Comparison of ENCODE assay signal across 8 cellular contexts in genomic region chr12:109880049-109880931, GRCh38. TPM values are rescaled to one million over a fixed set of nuclear protein-coding genes. Genes with fewer than 3 reads are reported as not detected.
DNase-seq lines count a peak whose midpoint lies in the region; ATAC-seq and TF ChIP-seq lines count a peak whose summit lies in the region.

TSS of gene GLTP (minus strand) at chr12:109880541. CDS start at chr12:109880374, 167 bp downstream.

- no peak within 1 kb of the TSS for H3K4me3 ChIP-seq in KMS-11 (IDR thresholded peaks at IDR 0.05; ENCODE audit: insufficient read depth, low read depth, low read length)
- peak within 1 kb of the TSS; percentile 67 for H3K4me3 ChIP-seq in fibroblast of pulmonary artery (replicated peaks; ENCODE audit: low read depth, low read length)

- peak within 1 kb of the TSS; percentile 59 for H2AFZ ChIP-seq in KMS-11 (ENCODE audit: low read depth)

- peak; percentile 82 for DNase-seq in DMS79 treated with DMSO at 0.1 percent for 48 hours (lab: John Stamatoyannopoulos, UW)
- peak; percentile 94 for DNase-seq in RPMI8226
- DNase-seq in activated T-helper 2 cell treated with anti-CD3 and anti-CD28 coated beads, Interferon-gamma antibody, Interleukin-2, Interleukin-4, amounts not matched to agents 10 μg/mL and 5 μg/mL and 100 μg/mL, durations not matched to agents 14 hours and 24 hours and 36 hours (ENCODE audit: low spot score), result peak; percentile 90
- peak; percentile 70 for DNase-seq in fibroblast of pulmonary artery (ENCODE audit: low read depth)

- H3K4me2 ChIP-seq in KMS-11, result peak within 1 kb of the TSS; percentile 97

- no peaks in the 10 kb centered on the region for H3K36me3 Mint-ChIP-seq in activated T-helper 2 cell treated with anti-CD3 and anti-CD28 coated beads, Interferon-gamma antibody, Interleukin-2, Interleukin-4, amounts not matched to agents 10 μg/mL and 5 μg/mL and 100 μg/mL, durations not matched to agents 14 hours and 24 hours and 36 hours (ENCODE audit: low read depth)
- no peaks in the 10 kb centered on the region for H3K36me3 Mint-ChIP-seq in nephron (ENCODE audit: low read depth)
- no peaks in the 10 kb centered on the region for H3K36me3 Mint-ChIP-seq in stimulated activated naive CD8-positive, alpha-beta T cell treated with anti-CD3 and anti-CD28 coated beads, Interleukin-15, Interleukin-2, amounts not matched to agents 100 ng/mL and 50 ng/mL, for 24 hours (ENCODE audit: low read depth)

- H3K36me3 ChIP-seq in KMS-11 (ENCODE audit: insufficient read depth), result no peaks in the 10 kb centered on the region

- no peaks in the 10 kb centered on the region for H4K20me1 ChIP-seq in KMS-11 (ENCODE audit: insufficient read depth)

- TF ChIP-seq CTCF in KMS-11 (conservative IDR thresholded peaks at IDR 0.05; ENCODE audit: low read depth, low read length) (no peak), fibroblast of pulmonary artery (IDR thresholded peaks at IDR 0.05; ENCODE audit: low read length, missing control alignments) (no peak), nephron (IDR thresholded peaks at IDR 0.05; ENCODE audit: unreplicated experiment in 3 of 3) (peak; percentile 42 to 50 (median 47))

- H3K27me3 Mint-ChIP-seq in activated T-helper 2 cell treated with anti-CD3 and anti-CD28 coated beads, Interferon-gamma antibody, Interleukin-2, Interleukin-4, amounts not matched to agents 10 μg/mL and 5 μg/mL and 100 μg/mL, durations not matched to agents 14 hours and 24 hours and 36 hours (ENCODE audit: low read depth), result peaks cover 7% of the 10 kb centered on the region
- peaks cover 32% of the 10 kb centered on the region for H3K27me3 Mint-ChIP-seq in nephron (ENCODE audit: low read depth)
- no peaks in the 10 kb centered on the region for H3K27me3 Mint-ChIP-seq in stimulated activated naive CD8-positive, alpha-beta T cell treated with anti-CD3 and anti-CD28 coated beads, Interleukin-15, Interleukin-2, amounts not matched to agents 100 ng/mL and 50 ng/mL, for 24 hours

- H3K4me1 ChIP-seq in KMS-11 (ENCODE audit: low read depth, poor library complexity, severe bottlenecking), result peaks cover 39% of the 10 kb centered on the region

- no peaks in the 10 kb centered on the region for H3K27me3 ChIP-seq in KMS-11 (ENCODE audit: insufficient read depth, low read depth)

- H3K27ac ChIP-seq in KMS-11, result no peak within 1 kb of the TSS

- H3K9me3 Mint-ChIP-seq in activated T-helper 2 cell treated with anti-CD3 and anti-CD28 coated beads, Interferon-gamma antibody, Interleukin-2, Interleukin-4, amounts not matched to agents 10 μg/mL and 5 μg/mL and 100 μg/mL, durations not matched to agents 14 hours and 24 hours and 36 hours, result no peaks in the 10 kb centered on the region
- H3K9me3 Mint-ChIP-seq in nephron, result no peaks in the 10 kb centered on the region
- no peaks in the 10 kb centered on the region for H3K9me3 Mint-ChIP-seq in stimulated activated naive CD8-positive, alpha-beta T cell treated with anti-CD3 and anti-CD28 coated beads, Interleukin-15, Interleukin-2, amounts not matched to agents 100 ng/mL and 50 ng/mL, for 24 hours

- peak within 1 kb of the TSS; percentile 94 for H3K4me3 Mint-ChIP-seq in activated T-helper 2 cell treated with anti-CD3 and anti-CD28 coated beads, Interferon-gamma antibody, Interleukin-2, Interleukin-4, amounts not matched to agents 10 μg/mL and 5 μg/mL and 100 μg/mL, durations not matched to agents 14 hours and 24 hours and 36 hours (ENCODE audit: low read depth)
- H3K4me3 Mint-ChIP-seq in nephron, result peak within 1 kb of the TSS; percentile 91 to 98 (median 96)
- H3K4me3 Mint-ChIP-seq in stimulated activated naive CD8-positive, alpha-beta T cell treated with anti-CD3 and anti-CD28 coated beads, Interleukin-15, Interleukin-2, amounts not matched to agents 100 ng/mL and 50 ng/mL, for 24 hours, result peak within 1 kb of the TSS; percentile 93

- peak within 1 kb of the TSS; percentile 46; the same call in 1 of the 2 replicates for H3K9ac ChIP-seq in KMS-11

- peaks cover 39% of the 10 kb centered on the region for H3K4me1 Mint-ChIP-seq in activated T-helper 2 cell treated with anti-CD3 and anti-CD28 coated beads, Interferon-gamma antibody, Interleukin-2, Interleukin-4, amounts not matched to agents 10 μg/mL and 5 μg/mL and 100 μg/mL, durations not matched to agents 14 hours and 24 hours and 36 hours (ENCODE audit: low read depth)
- H3K4me1 Mint-ChIP-seq in nephron, result peaks cover 37% of the 10 kb centered on the region
- peaks cover 43% of the 10 kb centered on the region for H3K4me1 Mint-ChIP-seq in stimulated activated naive CD8-positive, alpha-beta T cell treated with anti-CD3 and anti-CD28 coated beads, Interleukin-15, Interleukin-2, amounts not matched to agents 100 ng/mL and 50 ng/mL, for 24 hours (ENCODE audit: low read depth)

- H3K27ac Mint-ChIP-seq in activated T-helper 2 cell treated with anti-CD3 and anti-CD28 coated beads, Interferon-gamma antibody, Interleukin-2, Interleukin-4, amounts not matched to agents 10 μg/mL and 5 μg/mL and 100 μg/mL, durations not matched to agents 14 hours and 24 hours and 36 hours, result peak within 1 kb of the TSS; percentile 85
- H3K27ac Mint-ChIP-seq in nephron, result peak within 1 kb of the TSS; percentile 34 to 59 (median 40)
- H3K27ac Mint-ChIP-seq in stimulated activated naive CD8-positive, alpha-beta T cell treated with anti-CD3 and anti-CD28 coated beads, Interleukin-15, Interleukin-2, amounts not matched to agents 100 ng/mL and 50 ng/mL, for 24 hours, result peak within 1 kb of the TSS; percentile 93

- intact Hi-C loops in activated T-helper 2 cell treated with anti-CD3 and anti-CD28 coated beads, Interferon-gamma antibody, Interleukin-2, Interleukin-4, amounts not matched to agents 10 μg/mL and 5 μg/mL and 100 μg/mL, durations not matched to agents 14 hours and 24 hours and 36 hours (cut with micrococcal nuclease), result loop anchor here (1.0 to 2.0 kb wide), 3 partner anchors 20 to 361 kb away; partner anchors contain the start of gene TCHP

- peaks cover 29% of the 10 kb centered on the region; the same call in 1 of the 2 replicates for H3K79me2 ChIP-seq in KMS-11 (ENCODE audit: insufficient read depth, low read depth)

- peak; percentile 84 for ATAC-seq in GM21717 (IDR thresholded peaks at IDR 0.05; ENCODE audit: unreplicated experiment)

RNA-seq across cellular contexts. Expression of gene GLTP, which starts in this region (rescaled TPM):
- 26.6 and 27.2 TPM in 2 replicates for total RNA-seq in activated T-helper 2 cell treated with anti-CD3 and anti-CD28 coated beads, Interferon-gamma antibody, Interleukin-2, Interleukin-4, amounts not matched to agents 10 μg/mL and 5 μg/mL and 100 μg/mL, durations not matched to agents 14 hours and 24 hours and 36 hours

Comparison
In these comparisons a context has a peak if more than half of its experiments do, and no peak if none do; other contexts are left out.
1. CTCF ChIP-seq: peak in nephron (3 of 3); none in KMS-11 (single experiment) and fibroblast of pulmonary artery (single experiment).
2. H3K27ac Mint-ChIP-seq: peak in every context shown above with its lines; median percentile 93 in stimulated activated naive CD8-positive, alpha-beta T cell treated with anti-CD3 and anti-CD28 coated beads, Interleukin-15, Interleukin-2, amounts not matched to agents 100 ng/mL and 50 ng/mL, for 24 hours; 85 in activated T-helper 2 cell treated with anti-CD3 and anti-CD28 coated beads, Interferon-gamma antibody, Interleukin-2, Interleukin-4, amounts not matched to agents 10 μg/mL and 5 μg/mL and 100 μg/mL, durations not matched to agents 14 hours and 24 hours and 36 hours; 40 in nephron.
3. Peak in every context shown above with its lines, with median percentiles within 50 percentile points of each other: DNase-seq and H3K4me3 Mint-ChIP-seq.